In genomic region chr10:27099916-27100799, GRCh38 we compare ENCODE assay signal across 8 cellular contexts.
A peak's percentile ranks its signal among the peaks of the same experiment; 100 is the strongest.
DNase-seq lines count a peak whose midpoint lies in the region; ATAC-seq, FAIRE-seq and TF ChIP-seq lines count a peak whose summit lies in the region.

Gene ANKRD26 (minus strand): TSS chr10:27100494. CDS start chr10:27100326, 168 bp downstream.

- H3K4me3 Mint-ChIP-seq in central memory CD8-positive, alpha-beta T cell = peak within 1 kb of the TSS; percentile 89

- H3K27ac Mint-ChIP-seq in central memory CD8-positive, alpha-beta T cell (ENCODE audit: low read depth) = peak within 1 kb of the TSS; percentile 98

- H3K4me1 Mint-ChIP-seq in central memory CD8-positive, alpha-beta T cell = peaks cover 31% of the 10 kb centered on the region

- peaks cover 19% of the 10 kb centered on the region for H3K36me3 Mint-ChIP-seq in central memory CD8-positive, alpha-beta T cell (ENCODE audit: insufficient read depth)

- no peak for TF ChIP-seq CTCF in AG09319 (IDR thresholded peaks at IDR 0.05; ENCODE audit: low read depth, low read length)

- no peaks in the 10 kb centered on the region for H3K9me3 Mint-ChIP-seq in central memory CD8-positive, alpha-beta T cell

- DNase-seq in AG09319 (ENCODE audit: extremely low read depth, low read depth) (peak; percentile 92), NCI-H345 (lab: John Stamatoyannopoulos, UW) (peak; percentile 94)
- DNase-seq in activated CD4-positive, CD25-positive, alpha-beta regulatory T cell treated with anti-CD3 and anti-CD28 coated beads, Interleukin-2, amount 50 U/mL, for 16 hours (ENCODE audit: low read depth, low spot score) = peak; percentile 92
- peak; percentile 92 to 94 for DNase-seq in central memory CD8-positive, alpha-beta T cell (ENCODE audit: low spot score in 2 of 2)
- DNase-seq in stimulated activated CD4-positive, alpha-beta T cell treated with anti-CD3 and anti-CD28 coated beads, Interleukin-12 subunit alpha, Interleukin-12 subunit beta, amount 100 ng/mL, for 24 hours (ENCODE audit: low read depth in 2 of 2) = peak; percentile 92

- ATAC-seq in GM19023 (IDR thresholded peaks at IDR 0.05; ENCODE audit: unreplicated experiment) (peak; percentile 88), HG03196 (IDR thresholded peaks at IDR 0.05; ENCODE audit: unreplicated experiment) (peak; percentile 74)
- peak; percentile 61 for ATAC-seq in central memory CD8-positive, alpha-beta T cell (replicated peaks; ENCODE audit: extremely low read depth, poor library complexity, severe bottlenecking)

- FAIRE-seq in islet of Langerhans (lab: Jason Lieb, UNC) = peak; percentile 47

- H3K27me3 Mint-ChIP-seq in central memory CD8-positive, alpha-beta T cell = no peaks in the 10 kb centered on the region

Comparison
In these comparisons a context has a peak if more than half of its experiments do, and no peak if none do; other contexts are left out.
1. Peak in every context shown above with its lines: DNase-seq and ATAC-seq.